1 cellular context compared by ENCODE assay signal in the genomic region with DNA sequence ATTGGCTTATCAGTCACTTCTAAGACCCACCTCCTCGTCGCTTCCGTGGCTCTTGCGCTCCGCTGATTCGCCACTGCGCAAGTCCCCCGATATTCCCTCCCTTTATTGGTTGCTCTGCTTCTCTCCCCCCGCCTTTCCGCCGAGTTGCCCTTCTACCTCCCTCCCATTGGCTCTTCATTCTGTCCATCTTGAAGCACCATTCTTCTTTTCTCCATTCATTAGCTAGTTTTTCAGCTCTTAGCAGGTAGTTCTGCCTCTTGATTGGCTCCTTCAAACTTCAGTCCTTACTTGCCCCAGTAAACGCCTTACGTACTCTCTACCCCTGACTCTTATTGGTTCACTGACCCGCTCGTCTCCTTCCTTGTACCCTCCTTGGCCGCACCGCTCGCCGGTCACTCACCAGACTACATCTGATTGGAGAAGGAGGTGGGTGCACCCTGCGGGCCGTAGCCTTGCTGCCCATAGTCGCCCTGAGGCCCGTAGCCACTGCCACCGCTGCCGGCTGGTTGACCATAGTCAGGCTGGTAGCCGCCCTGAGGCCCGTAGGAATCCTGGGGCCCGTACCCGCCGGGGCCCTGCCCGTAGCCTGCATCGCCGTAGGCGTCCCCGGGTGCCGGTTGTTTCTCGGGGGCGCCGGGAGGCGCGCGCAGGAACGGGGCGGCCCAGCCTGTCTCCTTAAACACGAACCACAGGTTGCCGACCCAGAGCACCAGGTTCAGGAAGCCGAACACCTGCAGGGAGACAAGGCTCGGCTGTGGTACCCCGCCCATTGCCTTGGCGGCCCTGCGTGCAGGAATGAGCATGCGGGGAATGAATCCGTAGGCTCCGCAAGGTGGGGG.
TF ChIP-seq lines count a peak whose summit lies in the region.

No MANE protein-coding gene starts in this region.

TF ChIP-seq in WTC11, 78 proteins besides CTCF, POLR2A, EP300 and RAD21 (continued from another document):
- TF ChIP-seq ZNF425 (CRISPR knock-in tag; conservative IDR thresholded peaks at IDR 0.05) = no peak
- 0 out of 2 replicates have a peak, but pooled peaks have one; percentile 30 for TF ChIP-seq HMGXB4 (CRISPR knock-in tag; IDR thresholded peaks at IDR 0.05)
- no peak for TF ChIP-seq ZNF232 (CRISPR knock-in tag; IDR thresholded peaks at IDR 0.05)
- TF ChIP-seq, protein P1, sequence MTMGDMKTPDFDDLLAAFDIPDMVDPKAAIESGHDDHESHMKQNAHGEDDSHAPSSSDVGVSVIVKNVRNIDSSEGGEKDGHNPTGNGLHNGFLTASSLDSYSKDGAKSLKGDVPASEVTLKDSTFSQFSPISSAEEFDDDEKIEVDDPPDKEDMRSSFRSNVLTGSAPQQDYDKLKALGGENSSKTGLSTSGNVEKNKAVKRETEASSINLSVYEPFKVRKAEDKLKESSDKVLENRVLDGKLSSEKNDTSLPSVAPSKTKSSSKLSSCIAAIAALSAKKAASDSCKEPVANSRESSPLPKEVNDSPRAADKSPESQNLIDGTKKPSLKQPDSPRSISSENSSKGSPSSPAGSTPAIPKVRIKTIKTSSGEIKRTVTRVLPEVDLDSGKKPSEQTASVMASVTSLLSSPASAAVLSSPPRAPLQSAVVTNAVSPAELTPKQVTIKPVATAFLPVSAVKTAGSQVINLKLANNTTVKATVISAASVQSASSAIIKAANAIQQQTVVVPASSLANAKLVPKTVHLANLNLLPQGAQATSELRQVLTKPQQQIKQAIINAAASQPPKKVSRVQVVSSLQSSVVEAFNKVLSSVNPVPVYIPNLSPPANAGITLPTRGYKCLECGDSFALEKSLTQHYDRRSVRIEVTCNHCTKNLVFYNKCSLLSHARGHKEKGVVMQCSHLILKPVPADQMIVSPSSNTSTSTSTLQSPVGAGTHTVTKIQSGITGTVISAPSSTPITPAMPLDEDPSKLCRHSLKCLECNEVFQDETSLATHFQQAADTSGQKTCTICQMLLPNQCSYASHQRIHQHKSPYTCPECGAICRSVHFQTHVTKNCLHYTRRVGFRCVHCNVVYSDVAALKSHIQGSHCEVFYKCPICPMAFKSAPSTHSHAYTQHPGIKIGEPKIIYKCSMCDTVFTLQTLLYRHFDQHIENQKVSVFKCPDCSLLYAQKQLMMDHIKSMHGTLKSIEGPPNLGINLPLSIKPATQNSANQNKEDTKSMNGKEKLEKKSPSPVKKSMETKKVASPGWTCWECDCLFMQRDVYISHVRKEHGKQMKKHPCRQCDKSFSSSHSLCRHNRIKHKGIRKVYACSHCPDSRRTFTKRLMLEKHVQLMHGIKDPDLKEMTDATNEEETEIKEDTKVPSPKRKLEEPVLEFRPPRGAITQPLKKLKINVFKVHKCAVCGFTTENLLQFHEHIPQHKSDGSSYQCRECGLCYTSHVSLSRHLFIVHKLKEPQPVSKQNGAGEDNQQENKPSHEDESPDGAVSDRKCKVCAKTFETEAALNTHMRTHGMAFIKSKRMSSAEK (CRISPR knock-in tag; IDR thresholded peaks at IDR 0.05; ENCODE audit: borderline replicate concordance) = no peak
- TF ChIP-seq, protein P2, sequence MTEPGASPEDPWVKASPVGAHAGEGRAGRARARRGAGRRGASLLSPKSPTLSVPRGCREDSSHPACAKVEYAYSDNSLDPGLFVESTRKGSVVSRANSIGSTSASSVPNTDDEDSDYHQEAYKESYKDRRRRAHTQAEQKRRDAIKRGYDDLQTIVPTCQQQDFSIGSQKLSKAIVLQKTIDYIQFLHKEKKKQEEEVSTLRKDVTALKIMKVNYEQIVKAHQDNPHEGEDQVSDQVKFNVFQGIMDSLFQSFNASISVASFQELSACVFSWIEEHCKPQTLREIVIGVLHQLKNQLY (CRISPR knock-in tag; IDR thresholded peaks at IDR 0.05) = no peak
TF ChIP-seq in WTC11: peak in this region for 3.
